Comparison of ENCODE assay signal across 1 cellular context in genomic region chr3:4853749-4854140, GRCh38.
TF ChIP-seq lines count a peak whose summit lies in the region.

No MANE protein-coding gene starts in this region.

TF ChIP-seq in H1, 55 proteins besides CTCF, POLR2A, EP300 and RAD21:
- no peak for TF ChIP-seq CBX8 (IDR thresholded peaks at IDR 0.05; ENCODE audit: borderline replicate concordance, low read depth, low read length)
- no peak for TF ChIP-seq ATF2 (IDR thresholded peaks at IDR 0.05; ENCODE audit: low read length)
- TF ChIP-seq TEAD4 (IDR thresholded peaks at IDR 0.05; ENCODE audit: low read depth, low read length): no peak
- TF ChIP-seq CHD7 (IDR thresholded peaks at IDR 0.05; ENCODE audit: insufficient replicate concordance, low read length): no peak
- TF ChIP-seq SRF (IDR thresholded peaks at IDR 0.05; ENCODE audit: low read depth, low read length): no peak
- no peak for TF ChIP-seq PHF8 (conservative IDR thresholded peaks at IDR 0.05; ENCODE audit: low read depth, low read length)
- TF ChIP-seq CHD1 (IDR thresholded peaks at IDR 0.05; ENCODE audit: low read depth, low read length): no peak
- no peak for TF ChIP-seq RNF2 (IDR thresholded peaks at IDR 0.05; ENCODE audit: borderline replicate concordance, low read depth, low read length, missing control alignments, poor library complexity, severe bottlenecking)
